ENCODE assay signal across 1 cellular context in the genomic region with DNA sequence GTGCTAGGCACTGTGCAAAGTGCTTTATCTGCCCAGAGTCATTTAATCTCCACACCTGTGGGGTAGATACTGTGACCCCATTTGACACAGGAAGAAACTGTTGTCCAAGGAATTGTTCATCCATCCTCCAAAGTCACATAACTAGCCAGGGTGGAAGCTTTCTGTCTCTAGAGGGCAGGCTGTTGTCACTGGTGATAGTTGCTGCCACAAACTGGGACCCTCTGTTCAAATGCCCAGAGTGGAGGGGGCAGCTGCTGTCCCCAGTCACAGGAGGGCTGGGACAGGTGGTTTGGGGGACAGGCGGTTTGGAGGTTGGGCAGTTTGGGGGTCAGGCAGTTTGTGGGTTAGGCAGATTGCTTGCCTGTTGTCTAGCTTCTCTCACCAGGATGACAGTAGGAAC.
TF ChIP-seq lines count a peak whose summit lies in the region.

No MANE protein-coding gene starts in this region.

TF ChIP-seq in GM23338, 12 proteins besides CTCF, POLR2A, EP300 and RAD21 (continued from another document):
- TF ChIP-seq, protein P1, sequence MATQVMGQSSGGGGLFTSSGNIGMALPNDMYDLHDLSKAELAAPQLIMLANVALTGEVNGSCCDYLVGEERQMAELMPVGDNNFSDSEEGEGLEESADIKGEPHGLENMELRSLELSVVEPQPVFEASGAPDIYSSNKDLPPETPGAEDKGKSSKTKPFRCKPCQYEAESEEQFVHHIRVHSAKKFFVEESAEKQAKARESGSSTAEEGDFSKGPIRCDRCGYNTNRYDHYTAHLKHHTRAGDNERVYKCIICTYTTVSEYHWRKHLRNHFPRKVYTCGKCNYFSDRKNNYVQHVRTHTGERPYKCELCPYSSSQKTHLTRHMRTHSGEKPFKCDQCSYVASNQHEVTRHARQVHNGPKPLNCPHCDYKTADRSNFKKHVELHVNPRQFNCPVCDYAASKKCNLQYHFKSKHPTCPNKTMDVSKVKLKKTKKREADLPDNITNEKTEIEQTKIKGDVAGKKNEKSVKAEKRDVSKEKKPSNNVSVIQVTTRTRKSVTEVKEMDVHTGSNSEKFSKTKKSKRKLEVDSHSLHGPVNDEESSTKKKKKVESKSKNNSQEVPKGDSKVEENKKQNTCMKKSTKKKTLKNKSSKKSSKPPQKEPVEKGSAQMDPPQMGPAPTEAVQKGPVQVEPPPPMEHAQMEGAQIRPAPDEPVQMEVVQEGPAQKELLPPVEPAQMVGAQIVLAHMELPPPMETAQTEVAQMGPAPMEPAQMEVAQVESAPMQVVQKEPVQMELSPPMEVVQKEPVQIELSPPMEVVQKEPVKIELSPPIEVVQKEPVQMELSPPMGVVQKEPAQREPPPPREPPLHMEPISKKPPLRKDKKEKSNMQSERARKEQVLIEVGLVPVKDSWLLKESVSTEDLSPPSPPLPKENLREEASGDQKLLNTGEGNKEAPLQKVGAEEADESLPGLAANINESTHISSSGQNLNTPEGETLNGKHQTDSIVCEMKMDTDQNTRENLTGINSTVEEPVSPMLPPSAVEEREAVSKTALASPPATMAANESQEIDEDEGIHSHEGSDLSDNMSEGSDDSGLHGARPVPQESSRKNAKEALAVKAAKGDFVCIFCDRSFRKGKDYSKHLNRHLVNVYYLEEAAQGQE (IDR thresholded peaks at IDR 0.05; ENCODE audit: unreplicated experiment): no peak
- TF ChIP-seq EZH2 (IDR thresholded peaks at IDR 0.05; ENCODE audit: low read depth, unreplicated experiment) (no peak), STAT1 (IDR thresholded peaks at IDR 0.05; ENCODE audit: unreplicated experiment) (no peak), NANOG (IDR thresholded peaks at IDR 0.05; ENCODE audit: borderline replicate concordance) (no peak), ZNF114 (CRISPR knock-in tag; IDR thresholded peaks at IDR 0.05) (no peak), CREB1 (CRISPR knock-in tag; IDR thresholded peaks at IDR 0.05; ENCODE audit: low read depth) (no peak), ZNF331 (CRISPR knock-in tag; IDR thresholded peaks at IDR 0.05; ENCODE audit: low read depth) (no peak), EZH2phosphoT487 (IDR thresholded peaks at IDR 0.05; ENCODE audit: unreplicated experiment) (no peak)
- TF ChIP-seq, protein P2, sequence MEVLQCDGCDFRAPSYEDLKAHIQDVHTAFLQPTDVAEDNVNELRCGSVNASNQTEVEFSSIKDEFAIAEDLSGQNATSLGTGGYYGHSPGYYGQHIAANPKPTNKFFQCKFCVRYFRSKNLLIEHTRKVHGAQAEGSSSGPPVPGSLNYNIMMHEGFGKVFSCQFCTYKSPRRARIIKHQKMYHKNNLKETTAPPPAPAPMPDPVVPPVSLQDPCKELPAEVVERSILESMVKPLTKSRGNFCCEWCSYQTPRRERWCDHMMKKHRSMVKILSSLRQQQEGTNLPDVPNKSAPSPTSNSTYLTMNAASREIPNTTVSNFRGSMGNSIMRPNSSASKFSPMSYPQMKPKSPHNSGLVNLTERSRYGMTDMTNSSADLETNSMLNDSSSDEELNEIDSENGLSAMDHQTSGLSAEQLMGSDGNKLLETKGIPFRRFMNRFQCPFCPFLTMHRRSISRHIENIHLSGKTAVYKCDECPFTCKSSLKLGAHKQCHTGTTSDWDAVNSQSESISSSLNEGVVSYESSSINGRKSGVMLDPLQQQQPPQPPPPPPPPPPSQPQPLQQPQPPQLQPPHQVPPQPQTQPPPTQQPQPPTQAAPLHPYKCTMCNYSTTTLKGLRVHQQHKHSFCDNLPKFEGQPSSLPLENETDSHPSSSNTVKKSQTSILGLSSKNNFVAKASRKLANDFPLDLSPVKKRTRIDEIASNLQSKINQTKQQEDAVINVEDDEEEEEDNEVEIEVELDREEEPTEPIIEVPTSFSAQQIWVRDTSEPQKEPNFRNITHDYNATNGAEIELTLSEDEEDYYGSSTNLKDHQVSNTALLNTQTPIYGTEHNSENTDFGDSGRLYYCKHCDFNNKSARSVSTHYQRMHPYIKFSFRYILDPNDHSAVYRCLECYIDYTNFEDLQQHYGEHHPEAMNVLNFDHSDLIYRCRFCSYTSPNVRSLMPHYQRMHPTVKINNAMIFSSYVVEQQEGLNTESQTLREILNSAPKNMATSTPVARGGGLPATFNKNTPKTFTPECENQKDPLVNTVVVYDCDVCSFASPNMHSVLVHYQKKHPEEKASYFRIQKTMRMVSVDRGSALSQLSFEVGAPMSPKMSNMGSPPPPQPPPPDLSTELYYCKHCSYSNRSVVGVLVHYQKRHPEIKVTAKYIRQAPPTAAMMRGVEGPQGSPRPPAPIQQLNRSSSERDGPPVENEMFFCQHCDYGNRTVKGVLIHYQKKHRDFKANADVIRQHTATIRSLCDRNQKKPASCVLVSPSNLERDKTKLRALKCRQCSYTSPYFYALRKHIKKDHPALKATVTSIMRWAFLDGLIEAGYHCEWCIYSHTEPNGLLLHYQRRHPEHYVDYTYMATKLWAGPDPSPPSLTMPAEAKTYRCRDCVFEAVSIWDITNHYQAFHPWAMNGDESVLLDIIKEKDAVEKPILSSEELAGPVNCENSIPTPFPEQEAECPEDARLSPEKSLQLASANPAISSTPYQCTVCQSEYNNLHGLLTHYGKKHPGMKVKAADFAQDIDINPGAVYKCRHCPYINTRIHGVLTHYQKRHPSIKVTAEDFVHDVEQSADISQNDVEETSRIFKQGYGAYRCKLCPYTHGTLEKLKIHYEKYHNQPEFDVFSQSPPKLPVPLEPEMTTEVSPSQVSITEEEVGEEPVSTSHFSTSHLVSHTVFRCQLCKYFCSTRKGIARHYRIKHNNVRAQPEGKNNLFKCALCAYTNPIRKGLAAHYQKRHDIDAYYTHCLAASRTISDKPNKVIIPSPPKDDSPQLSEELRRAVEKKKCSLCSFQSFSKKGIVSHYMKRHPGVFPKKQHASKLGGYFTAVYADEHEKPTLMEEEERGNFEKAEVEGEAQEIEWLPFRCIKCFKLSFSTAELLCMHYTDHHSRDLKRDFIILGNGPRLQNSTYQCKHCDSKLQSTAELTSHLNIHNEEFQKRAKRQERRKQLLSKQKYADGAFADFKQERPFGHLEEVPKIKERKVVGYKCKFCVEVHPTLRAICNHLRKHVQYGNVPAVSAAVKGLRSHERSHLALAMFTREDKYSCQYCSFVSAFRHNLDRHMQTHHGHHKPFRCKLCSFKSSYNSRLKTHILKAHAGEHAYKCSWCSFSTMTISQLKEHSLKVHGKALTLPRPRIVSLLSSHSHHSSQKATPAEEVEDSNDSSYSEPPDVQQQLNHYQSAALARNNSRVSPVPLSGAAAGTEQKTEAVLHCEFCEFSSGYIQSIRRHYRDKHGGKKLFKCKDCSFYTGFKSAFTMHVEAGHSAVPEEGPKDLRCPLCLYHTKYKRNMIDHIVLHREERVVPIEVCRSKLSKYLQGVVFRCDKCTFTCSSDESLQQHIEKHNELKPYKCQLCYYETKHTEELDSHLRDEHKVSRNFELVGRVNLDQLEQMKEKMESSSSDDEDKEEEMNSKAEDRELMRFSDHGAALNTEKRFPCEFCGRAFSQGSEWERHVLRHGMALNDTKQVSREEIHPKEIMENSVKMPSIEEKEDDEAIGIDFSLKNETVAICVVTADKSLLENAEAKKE (CRISPR knock-in tag; IDR thresholded peaks at IDR 0.05): no peak
